ENCODE assay signal across 26 cellular contexts in genomic region chr16:53882310-53882709, GRCh38.
DNase-seq lines count a peak whose midpoint lies in the region; ATAC-seq, FAIRE-seq and TF ChIP-seq lines count a peak whose summit lies in the region.
"Had no signal": no experiment of that assay in that cellular context is flagged by ENCODE, and none has a peak within 500 bp of the region (broad histone marks: within the 10 kb centered on the region; RNA-seq: fewer than 3 reads in every experiment).

No MANE protein-coding gene starts in this region.

- TF ChIP-seq CTCF in HepG2 (CRISPR knock-in tag; IDR thresholded peaks at IDR 0.05) = no peak
- no peak for TF ChIP-seq CTCF in right lobe of liver (IDR thresholded peaks at IDR 0.05)
- peak; percentile 20 for TF ChIP-seq CTCF in epithelial cell of proximal tubule (conservative IDR thresholded peaks at IDR 0.05; ENCODE audit: low read depth, low read length)
- TF ChIP-seq CTCF in type B pancreatic cell (conservative IDR thresholded peaks at IDR 0.05) = no peak
- no peak for TF ChIP-seq CTCF in Peyer's patch (IDR thresholded peaks at IDR 0.05)

- peak overlapping the region; percentile 14 for H3K27ac Mint-ChIP-seq in type B pancreatic cell
- H3K27ac Mint-ChIP-seq: activated CD4-positive, alpha-beta T cell treated with anti-CD3 and anti-CD28 coated beads, Interleukin-2, amount 10 ng/mL, durations not matched to agents 7 days and 5 days; activated naive CD8-positive, alpha-beta T cell treated with anti-CD3 and anti-CD28 coated beads, Interleukin-2, amount 50 U/mL, for 24 hours; CD4-positive, alpha-beta T cell; mesothelial cell of epicardium; nephron; stimulated activated effector memory CD8-positive, alpha-beta T cell treated with anti-CD3 and anti-CD28 coated beads, Interleukin-12 subunit alpha, Interleukin-12 subunit beta, amount 100 ng/mL, for 72 hours; T-cell had no signal

- BruUV-seq in HepG2 (replicated peaks; lab: Mats Ljungman, UMichigan) = no TSS peak

- no peaks in the 10 kb centered on the region for H3K4me1 Mint-ChIP-seq in type B pancreatic cell (ENCODE audit: unreplicated experiment)
- H3K4me1 Mint-ChIP-seq: activated CD4-positive, alpha-beta T cell treated with anti-CD3 and anti-CD28 coated beads, Interleukin-2, amount 10 ng/mL, durations not matched to agents 7 days and 5 days; activated naive CD8-positive, alpha-beta T cell treated with anti-CD3 and anti-CD28 coated beads, Interleukin-2, amount 50 U/mL, for 24 hours; nephron; stimulated activated effector memory CD8-positive, alpha-beta T cell treated with anti-CD3 and anti-CD28 coated beads, Interleukin-12 subunit alpha, Interleukin-12 subunit beta, amount 100 ng/mL, for 72 hours; T-cell had no signal

- peaks cover 4% of the 10 kb centered on the region for H3K9me3 Mint-ChIP-seq in type B pancreatic cell
- H3K9me3 Mint-ChIP-seq: activated CD4-positive, alpha-beta T cell treated with anti-CD3 and anti-CD28 coated beads, Interleukin-2, amount 10 ng/mL, durations not matched to agents 7 days and 5 days; activated naive CD8-positive, alpha-beta T cell treated with anti-CD3 and anti-CD28 coated beads, Interleukin-2, amount 50 U/mL, for 24 hours; CD4-positive, alpha-beta T cell; mesothelial cell of epicardium; nephron; stimulated activated effector memory CD8-positive, alpha-beta T cell treated with anti-CD3 and anti-CD28 coated beads, Interleukin-12 subunit alpha, Interleukin-12 subunit beta, amount 100 ng/mL, for 72 hours had no signal

- H3K36me3 ChIP-seq in HepG2 (replicated peaks in 1 of 2; ENCODE audit: control insufficient read depth in 1 of 2, insufficient read depth in 2 of 2, low read length in 2 of 2) = peaks cover 2 to 6% of the 10 kb centered on the region in 2 experiments; a peak in 3 of 5 replicates
- H3K36me3 ChIP-seq in right lobe of liver = peaks cover 0 to 7% (median 0%) of the 10 kb centered on the region in 4 donors
- H3K36me3 ChIP-seq in Peyer's patch = peaks cover 0 to 9% (median 0%) of the 10 kb centered on the region in 3 donors
- H3K36me3 ChIP-seq: HAP-1 had no signal

- no peak overlapping the region for H2AFZ ChIP-seq in HepG2 (ENCODE audit: low read length)

- in situ Hi-C loops in HepG2 (cut with HindIII; ENCODE audit: extremely low pct_ligation_motif_present, low pct_unique_long_range_greater_than_20kb) = no loop called here
- in situ Hi-C loops in SK-MEL-5 (cut with HindIII; ENCODE audit: low pct_unique_long_range_greater_than_20kb, low sequenced_read_pairs) = no loop called here

- H3K9me3 ChIP-seq in HepG2 (ENCODE audit: low read length) = no peaks in the 10 kb centered on the region
- no peaks in the 10 kb centered on the region for H3K9me3 ChIP-seq in right lobe of liver
- no peaks in the 10 kb centered on the region for H3K9me3 ChIP-seq in Peyer's patch
- H3K9me3 ChIP-seq: gastroesophageal sphincter, HAP-1, thoracic aorta had no signal

- TF ChIP-seq RAD21 in HepG2 (CRISPR knock-in tag; IDR thresholded peaks at IDR 0.05) = no peak

- no peak for FAIRE-seq in HepG2 (lab: Jason Lieb, UNC)

- DNase-seq in HepG2 (ENCODE audit: low spot score) (no peak), right lobe of liver (no peak), SK-MEL-5 (ENCODE audit: low read depth, low spot score) (peak; percentile 35), epithelial cell of proximal tubule (ENCODE audit: low read depth) (no peak), type B pancreatic cell (ENCODE audit: extremely low spot score, unreplicated experiment) (no peak), Peyer's patch (no peak), hippocampal formation (lab: John Stamatoyannopoulos, UW) (no peak), NCI-H146 treated with DMSO at 0.1 percent for 48 hours (lab: John Stamatoyannopoulos, UW; ENCODE audit: unreplicated experiment) (no peak)
- DNase-seq: activated CD4-positive, alpha-beta T cell treated with anti-CD3 and anti-CD28 coated beads, Interleukin-2, amount 10 ng/mL, durations not matched to agents 7 days and 5 days; activated effector memory CD4-positive, alpha-beta T cell treated with anti-CD3 and anti-CD28 coated beads, Interleukin-2, amount 50 U/mL, for 16 hours; activated naive CD8-positive, alpha-beta T cell treated with anti-CD3 and anti-CD28 coated beads, Interleukin-2, amount 50 U/mL, for 24 hours; brain microvascular endothelial cell; CD4-positive, alpha-beta T cell; dorsolateral prefrontal cortex; left cardiac atrium; NCI-H1417; NCI-H2107; NCI-H526 treated with DMSO at 0.1 percent for 48 hours; SHP77 treated with DMSO at 0.1 percent for 48 hours; T-cell had no signal

- no peaks in the 10 kb centered on the region for H4K20me1 ChIP-seq in HepG2 (ENCODE audit: insufficient read depth, low read length)

- H3K4me3 ChIP-seq in HepG2 (replicated peaks in 1 of 3; ENCODE audit: insufficient read depth in 1 of 3, low read depth in 2 of 3, low read length in 3 of 3) = no peak overlapping the region
- H3K4me3 ChIP-seq in right lobe of liver = no peak overlapping the region
- H3K4me3 ChIP-seq in epithelial cell of proximal tubule (ENCODE audit: low read depth, low read length) = no peak overlapping the region
- no peak overlapping the region for H3K4me3 ChIP-seq in Peyer's patch
- H3K4me3 ChIP-seq: dorsolateral prefrontal cortex, gastroesophageal sphincter, HAP-1, thoracic aorta had no signal

- H3K4me1 ChIP-seq in HepG2 (ENCODE audit: insufficient read depth, low read length) = peaks cover 38% of the 10 kb centered on the region
- H3K4me1 ChIP-seq in right lobe of liver = peaks cover 0 to 6% (median 0%) of the 10 kb centered on the region in 4 donors
- H3K4me1 ChIP-seq in Peyer's patch = no peaks in the 10 kb centered on the region
- H3K4me1 ChIP-seq: gastroesophageal sphincter, HAP-1 had no signal

- no peak for TF ChIP-seq EP300 in HepG2 (IDR thresholded peaks at IDR 0.05; ENCODE audit: low read depth in 2 of 2, low read length in 2 of 2)
- no peak for TF ChIP-seq EP300 in HepG2 (CRISPR knock-in tag; IDR thresholded peaks at IDR 0.05; ENCODE audit: borderline replicate concordance)

- no peak overlapping the region for H3K4me2 ChIP-seq in HepG2 (ENCODE audit: low read depth, low read length)

- no peak overlapping the region for H3K4me3 Mint-ChIP-seq in type B pancreatic cell
- H3K4me3 Mint-ChIP-seq: activated CD4-positive, alpha-beta T cell treated with anti-CD3 and anti-CD28 coated beads, Interleukin-2, amount 10 ng/mL, durations not matched to agents 7 days and 5 days; activated naive CD8-positive, alpha-beta T cell treated with anti-CD3 and anti-CD28 coated beads, Interleukin-2, amount 50 U/mL, for 24 hours; CD4-positive, alpha-beta T cell; mesothelial cell of epicardium; nephron; stimulated activated effector memory CD8-positive, alpha-beta T cell treated with anti-CD3 and anti-CD28 coated beads, Interleukin-12 subunit alpha, Interleukin-12 subunit beta, amount 100 ng/mL, for 72 hours; T-cell had no signal

- no peaks in the 10 kb centered on the region for H3K27me3 Mint-ChIP-seq in type B pancreatic cell
- H3K27me3 Mint-ChIP-seq: activated CD4-positive, alpha-beta T cell treated with anti-CD3 and anti-CD28 coated beads, Interleukin-2, amount 10 ng/mL, durations not matched to agents 7 days and 5 days; activated naive CD8-positive, alpha-beta T cell treated with anti-CD3 and anti-CD28 coated beads, Interleukin-2, amount 50 U/mL, for 24 hours; CD4-positive, alpha-beta T cell; T-cell had no signal

- intact Hi-C loops in HepG2 (cut with micrococcal nuclease; ENCODE audit: unreplicated experiment) (loop anchor here (10.0 kb wide), 1 partner anchor 328 kb away; no protein-coding TSS in a partner anchor), right lobe of liver (cut with DNase I) (no loop called here)

- POLR2A ChIA-PET in HepG2 (lab: Yijun Ruan, JAX) = no interaction called here

- no peaks in the 10 kb centered on the region for H3K79me2 ChIP-seq in HepG2 (ENCODE audit: insufficient read depth, low read length)

- H3K27me3 ChIP-seq in HepG2 (ENCODE audit: control insufficient read depth in 1 of 2, insufficient read depth in 2 of 2, low read length in 2 of 2) (no peaks in the 10 kb centered on the region), right lobe of liver (no peaks in the 10 kb centered on the region), Peyer's patch (no peaks in the 10 kb centered on the region)
- H3K27me3 ChIP-seq: brain microvascular endothelial cell, dorsolateral prefrontal cortex, gastroesophageal sphincter had no signal

- CTCF ChIA-PET in HepG2 (lab: Yijun Ruan, JAX; ENCODE audit: low intra/inter-chr PET ratio, low total read pairs) = no interaction called here

- WGBS in HepG2 (ENCODE audit: low lambda C conversion rate) = 92% methylated on average over 1 of the region's 1 CpG
- 100% methylated on average over 1 of the region's 1 CpG for WGBS in right lobe of liver (ENCODE audit: insufficient coverage, low coverage, low lambda C conversion rate, missing lambda C conversion rate)

- H3K27ac ChIP-seq in HepG2 (ENCODE audit: extremely low read length, insufficient read depth, low read length) = peak overlapping the region; percentile 90
- no peak overlapping the region for H3K27ac ChIP-seq in right lobe of liver
- H3K27ac ChIP-seq in Peyer's patch = no peak overlapping the region
- H3K27ac ChIP-seq: brain microvascular endothelial cell, dorsolateral prefrontal cortex, gastroesophageal sphincter, thoracic aorta had no signal

- ATAC-seq in HepG2 (peak; percentile 41; the same call in 1 of the 3 replicates), right lobe of liver (no peak)
- ATAC-seq: activated naive CD8-positive, alpha-beta T cell treated with anti-CD3 and anti-CD28 coated beads, Interleukin-2, amount 50 U/mL, for 24 hours; gastroesophageal sphincter; left cardiac atrium; stimulated activated effector memory CD8-positive, alpha-beta T cell treated with anti-CD3 and anti-CD28 coated beads, Interleukin-12 subunit alpha, Interleukin-12 subunit beta, amount 100 ng/mL, for 72 hours; T-cell had no signal

- no peak for TF ChIP-seq POLR2A in HepG2 (IDR thresholded peaks at IDR 0.05; ENCODE audit: insufficient read depth in 1 of 2, low read depth in 2 of 2, low read length in 2 of 2)
- no peak for TF ChIP-seq POLR2A in right lobe of liver (IDR thresholded peaks at IDR 0.05)
- no peak for TF ChIP-seq POLR2A in Peyer's patch (IDR thresholded peaks at IDR 0.05)

- no peak overlapping the region for H3K9ac ChIP-seq in HepG2 (ENCODE audit: insufficient read depth, low read depth, low read length)

- peaks cover 19% of the 10 kb centered on the region for H3K36me3 Mint-ChIP-seq in type B pancreatic cell

TF ChIP-seq in HepG2, 621 proteins besides CTCF, POLR2A, EP300 and RAD21 (continues in another document):
- TF ChIP-seq ZMYM4 (CRISPR knock-in tag; IDR thresholded peaks at IDR 0.05) = peak; percentile 18; the same call in 1 of the 2 replicates
- TF ChIP-seq BCL3 (CRISPR knock-in tag; IDR thresholded peaks at IDR 0.05) = no peak
